ENCODE assay signal across 8 cellular contexts in genomic region chr17:29930399-29931010, GRCh38. TPM values are rescaled to one million over a fixed set of nuclear protein-coding genes. Genes with fewer than 3 reads are reported as not detected.
DNase-seq lines count a peak whose midpoint lies in the region; ATAC-seq and TF ChIP-seq lines count a peak whose summit lies in the region.

No MANE protein-coding gene starts in this region.

- peak; percentile 1 for TF ChIP-seq POLR2A in HCT116 (IDR thresholded peaks at IDR 0.05; ENCODE audit: borderline replicate concordance, extremely low read depth, insufficient read depth, insufficient read length)
- TF ChIP-seq POLR2A in sigmoid colon (IDR thresholded peaks at IDR 0.05), result no peak

- peaks cover 13 to 23% of the 10 kb centered on the region in 2 experiments for H3K4me1 ChIP-seq in HCT116 (ENCODE audit: control insufficient read depth in 1 of 2, insufficient read depth in 2 of 2, low read length in 2 of 2)
- H3K4me1 ChIP-seq in heart right ventricle, result peaks cover 0 to 45% (median 38%) of the 10 kb centered on the region in 9 donors
- peaks cover 0 to 31% (median 25%) of the 10 kb centered on the region in 4 donors for H3K4me1 ChIP-seq in sigmoid colon

- no peaks in the 10 kb centered on the region; a peak in 1 of 4 replicates for H3K36me3 ChIP-seq in HCT116 (ENCODE audit: control insufficient read depth in 1 of 2, insufficient read depth in 2 of 2, low read length in 2 of 2)
- H3K36me3 ChIP-seq in heart right ventricle, result no peaks in the 10 kb centered on the region
- no peaks in the 10 kb centered on the region for H3K36me3 ChIP-seq in sigmoid colon

- H3K27me3 Mint-ChIP-seq in T-helper 17 cell, result no peaks in the 10 kb centered on the region

- H3K4me3 ChIP-seq in HCT116 (replicated peaks in 1 of 2; ENCODE audit: low read depth in 1 of 2, low read length in 2 of 2), result peak overlapping the region; percentile 74 to 92
- peak overlapping the region; percentile 53 to 93 (median 80) for H3K4me3 ChIP-seq in heart right ventricle
- H3K4me3 ChIP-seq in sigmoid colon, result peak overlapping the region; percentile 94 to 100 (median 98)

- H3K9me2 ChIP-seq in HCT116 (ENCODE audit: insufficient read depth), result no peaks in the 10 kb centered on the region

- POLR2A ChIA-PET in HCT116 (lab: Charles Lee), result interaction anchor here (0.7 to 1.8 kb wide), 4 partner anchors 10 to 291 kb away, joined by 3 to 5 read pairs (median 4); no protein-coding TSS in a partner anchor

- peak overlapping the region; percentile 52 for H2AFZ ChIP-seq in HCT116 (ENCODE audit: low read depth, low read length, poor library complexity, severe bottlenecking)

- DNase-seq in AML-193 (lab: John Stamatoyannopoulos, UW) (peak; percentile 65 to 77), HCT116 (ENCODE audit: low read depth, low spot score) (no peak), T-helper 17 cell (no peak), heart right ventricle (no peak), sigmoid colon (no peak)

- CTCF ChIA-PET in HCT116 (lab: Charles Lee), result interaction anchor here (0.7 to 4.8 kb wide), 29 partner anchors 8 to 339 kb away, joined by 3 to 106 read pairs (median 8); partner anchors contain the start of gene EFCAB5

- peak overlapping the region; percentile 86 for H3K4me2 ChIP-seq in HCT116 (ENCODE audit: low read length)

- H3K27me3 ChIP-seq in HCT116 (ENCODE audit: insufficient read depth, low read length) (no peaks in the 10 kb centered on the region), heart right ventricle (no peaks in the 10 kb centered on the region), sigmoid colon (no peaks in the 10 kb centered on the region)

- H3K79me2 ChIP-seq in HCT116 (ENCODE audit: insufficient read depth, low read length), result peaks cover 40% of the 10 kb centered on the region

- peaks cover 27% of the 10 kb centered on the region for H3K4me1 Mint-ChIP-seq in T-helper 17 cell

- no peak overlapping the region for H3K27ac Mint-ChIP-seq in T-helper 17 cell

- no peak for TF ChIP-seq EP300 in sigmoid colon (IDR thresholded peaks at IDR 0.05)

- 0 to 1% methylated on average over 20 of the region's 20 CpGs for WGBS in heart right ventricle, 2 donors
- 1% methylated on average over 20 of the region's 20 CpGs for WGBS in sigmoid colon, 2 donors

- TF ChIP-seq CTCF in HCT116 (IDR thresholded peaks at IDR 0.05 in 2 of 3, conservative IDR thresholded peaks at IDR 0.05 in 1 of 3; ENCODE audit: borderline replicate concordance in 1 of 3, insufficient read depth in 1 of 3, low read depth in 2 of 3, low read length in 2 of 3) (no peak), heart right ventricle (IDR thresholded peaks at IDR 0.05) (no peak), sigmoid colon (IDR thresholded peaks at IDR 0.05) (no peak)

- H3K9ac ChIP-seq in HCT116 (ENCODE audit: low read length), result peak overlapping the region; percentile 69

- TF ChIP-seq RAD21 in HCT116 (IDR thresholded peaks at IDR 0.05; ENCODE audit: low read depth), result 0 out of 2 replicates have a peak, but pooled peaks have one; percentile 12

- H3K4me3 Mint-ChIP-seq in T-helper 17 cell, result no peak overlapping the region

- H3K27ac ChIP-seq in HCT116 (ENCODE audit: low read depth, low read length), result peak overlapping the region; percentile 85
- H3K27ac ChIP-seq in heart right ventricle, result peak overlapping the region; percentile 51 to 93 (median 91)
- peak overlapping the region; percentile 95 to 97 (median 96) for H3K27ac ChIP-seq in sigmoid colon

- TSS peak; percentile 72 for BruUV-seq in HCT116 (replicated peaks; lab: Mats Ljungman, UMichigan)

- no peak for ATAC-seq in HCT116
- peak; percentile 38 for ATAC-seq in T-helper 17 cell
- ATAC-seq in heart right ventricle, result peak in 5 of 8 donors; percentile 26 to 50 (median 39)
- ATAC-seq in HG02852 (IDR thresholded peaks at IDR 0.05; ENCODE audit: unreplicated experiment), result no peak
- ATAC-seq in GM19452 (IDR thresholded peaks at IDR 0.05; ENCODE audit: unreplicated experiment), result no peak
- ATAC-seq in GM18517 (IDR thresholded peaks at IDR 0.05; ENCODE audit: unreplicated experiment), result no peak

- H3K9me3 ChIP-seq in HCT116 (ENCODE audit: control insufficient read depth in 1 of 2, insufficient read depth in 1 of 2, low read depth in 1 of 2, low read length in 2 of 2), result no peaks in the 10 kb centered on the region
- H3K9me3 ChIP-seq in T-helper 17 cell (ENCODE audit: control insufficient read depth, low read length, poor library complexity, severe bottlenecking), result no peaks in the 10 kb centered on the region
- H3K9me3 ChIP-seq in heart right ventricle, result no peaks in the 10 kb centered on the region
- no peaks in the 10 kb centered on the region for H3K9me3 ChIP-seq in sigmoid colon

- intact Hi-C loops in HCT116 (cut with micrococcal nuclease), result loop anchor here (1.0 to 5.0 kb wide), 6 partner anchors 63 to 350 kb away; no protein-coding TSS in a partner anchor
- intact Hi-C loops in heart right ventricle (cut with DNase I), result loop anchor here (1.0 to 10.0 kb wide), 15 partner anchors 63 to 316 kb away; partner anchors contain the start of gene CORO6 (in 1 of the 10)
- intact Hi-C loops in sigmoid colon (cut with DNase I), result loop anchor here (1.0 to 10.0 kb wide), 2 partner anchors 123 to 306 kb away; partner anchors contain the start of gene CORO6

- RAD21 ChIA-PET in HCT116 (lab: Charles Lee; ENCODE audit: low non-redundant PET in 1 of 2, low total read pairs in 2 of 2, uncharacterized antibody in 2 of 2, unreplicated experiment in 2 of 2), result interaction anchor here (0.6 to 2.5 kb wide), 10 partner anchors 62 to 313 kb away, joined by 3 to 18 read pairs (median 6); no protein-coding TSS in a partner anchor

- H3K36me3 Mint-ChIP-seq in T-helper 17 cell (ENCODE audit: low read depth), result peaks cover 8% of the 10 kb centered on the region

- H4K20me1 ChIP-seq in HCT116 (ENCODE audit: insufficient read depth), result no peaks in the 10 kb centered on the region

TF ChIP-seq in HCT116, 20 proteins besides CTCF, POLR2A, EP300 and RAD21:
- TF ChIP-seq JUND (IDR thresholded peaks at IDR 0.05), result no peak
- no peak for TF ChIP-seq POLR2AphosphoS5 (IDR thresholded peaks at IDR 0.05; ENCODE audit: low read depth, low read length)
- no peak for TF ChIP-seq FOSL1 (IDR thresholded peaks at IDR 0.05; ENCODE audit: low read depth)
- no peak for TF ChIP-seq TCF7L2 (IDR thresholded peaks at IDR 0.05; ENCODE audit: borderline replicate concordance, extremely low read depth, insufficient read depth, insufficient read length)
- TF ChIP-seq, protein P1, sequence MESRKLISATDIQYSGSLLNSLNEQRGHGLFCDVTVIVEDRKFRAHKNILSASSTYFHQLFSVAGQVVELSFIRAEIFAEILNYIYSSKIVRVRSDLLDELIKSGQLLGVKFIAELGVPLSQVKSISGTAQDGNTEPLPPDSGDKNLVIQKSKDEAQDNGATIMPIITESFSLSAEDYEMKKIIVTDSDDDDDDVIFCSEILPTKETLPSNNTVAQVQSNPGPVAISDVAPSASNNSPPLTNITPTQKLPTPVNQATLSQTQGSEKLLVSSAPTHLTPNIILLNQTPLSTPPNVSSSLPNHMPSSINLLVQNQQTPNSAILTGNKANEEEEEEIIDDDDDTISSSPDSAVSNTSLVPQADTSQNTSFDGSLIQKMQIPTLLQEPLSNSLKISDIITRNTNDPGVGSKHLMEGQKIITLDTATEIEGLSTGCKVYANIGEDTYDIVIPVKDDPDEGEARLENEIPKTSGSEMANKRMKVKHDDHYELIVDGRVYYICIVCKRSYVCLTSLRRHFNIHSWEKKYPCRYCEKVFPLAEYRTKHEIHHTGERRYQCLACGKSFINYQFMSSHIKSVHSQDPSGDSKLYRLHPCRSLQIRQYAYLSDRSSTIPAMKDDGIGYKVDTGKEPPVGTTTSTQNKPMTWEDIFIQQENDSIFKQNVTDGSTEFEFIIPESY (IDR thresholded peaks at IDR 0.05; ENCODE audit: extremely low read depth, insufficient replicate concordance, low read length), result no peak

RNA-seq across cellular contexts. Expression of gene SSH2, which starts 0.5 kb away (rescaled TPM):
- 17.0 TPM for total RNA-seq in HCT116 (2021; ENCODE audit: unreplicated experiment)
- 9.1 and 10.7 TPM in 2 replicates for polyA plus RNA-seq in HCT116 (2012)
- 10 to 100 TPM; 72.2 to 72.7 TPM for total RNA-seq in T-helper 17 cell
- total RNA-seq in heart right ventricle, result 10 to 100 TPM; 28.3 to 42.9 (median 35.8) TPM
- 10 to 100 TPM; 17.9 to 18.0 TPM for polyA plus RNA-seq in heart right ventricle
- total RNA-seq in sigmoid colon, result 10 to 100 TPM; 18.3 to 30.7 (median 23.8) TPM
- polyA plus RNA-seq in sigmoid colon, result 10 to 100 TPM; 21.6 to 35.1 (median 30.6) TPM

RNA-seq across cellular contexts. Expression of gene EFCAB5, which starts 10.9 kb away (rescaled TPM):
- total RNA-seq in HCT116 (2021; ENCODE audit: unreplicated experiment) (0.17 TPM), T-helper 17 cell (under 1 TPM in 1 of 2 donors, not detected in 1; 0.55 TPM), heart right ventricle (under 1 TPM in 2 of 10 donors, not detected in 8; 0.23 to 0.52 TPM), sigmoid colon (1 to 10 TPM in 1 of 4 donors, under 1 TPM in 2, not detected in 1; 0.14 to 3.2 (median 0.55) TPM)
- 0.31 and 0.32 TPM in 2 replicates for polyA plus RNA-seq in HCT116 (2012)
- polyA plus RNA-seq in heart right ventricle (under 1 TPM; 0.06 to 0.07 TPM), sigmoid colon (1 to 10 TPM in 1 of 3 donors, under 1 TPM in 2; 0.46 to 1.8 (median 0.47) TPM)

Comparison
In these comparisons a context has a peak if more than half of its experiments do, and no peak if none do; other contexts are left out.
1. DNase-seq: peak in AML-193 (2 of 2); none in HCT116 (single experiment), T-helper 17 cell (0 of 3), heart right ventricle (0 of 2) and sigmoid colon (single experiment).
2. ATAC-seq: peak in T-helper 17 cell (single experiment) and heart right ventricle (5 of 8); none in HCT116 (single experiment), HG02852 (single experiment), GM19452 (single experiment) and GM18517 (single experiment).
3. Peak in every context shown above with its lines, with median percentiles within 50 percentile points of each other: H3K27ac ChIP-seq and H3K4me3 ChIP-seq.